Comparison of ENCODE assay signal across 16 cellular contexts in genomic region chr21:14836950-14837349, GRCh38.
"Had no signal": no experiment of that assay in that cellular context is flagged by ENCODE, and none has a peak within 500 bp of the region (broad histone marks: within the 10 kb centered on the region; RNA-seq: fewer than 3 reads in every experiment).

No MANE protein-coding gene starts in this region.

- H3K4me3 ChIP-seq: breast epithelium, left ventricle myocardium inferior, mucosa of descending colon, pancreas, spleen, tibial nerve had no signal

- ATAC-seq: effector memory CD8-positive, alpha-beta T cell; mucosa of descending colon; naive thymus-derived CD4-positive, alpha-beta T cell; pancreas; sciatic nerve had no signal

- H3K27me3 ChIP-seq: breast epithelium, pancreas, spleen, tibial nerve had no signal

- H3K36me3 ChIP-seq: breast epithelium, left ventricle myocardium inferior, pancreas, spleen, tibial nerve had no signal

- FAIRE-seq: pancreas had no signal

- H3K9me3 ChIP-seq: breast epithelium, left ventricle myocardium inferior, mucosa of descending colon, pancreas, tibial nerve had no signal

- H3K27ac ChIP-seq: breast epithelium, left ventricle myocardium inferior, pancreas, spleen, tibial nerve had no signal

- H3K4me1 ChIP-seq: breast epithelium, left ventricle myocardium inferior, pancreas, spleen, tibial nerve had no signal

- DNase-seq: activated CD4-positive, alpha-beta memory T cell treated with anti-CD3 and anti-CD28 coated beads for 36 hours; activated CD4-positive, CD25-positive, alpha-beta regulatory T cell treated with anti-CD3 and anti-CD28 coated beads, Interleukin-2, amount 50 U/mL, for 72 hours; activated effector memory CD4-positive, alpha-beta T cell treated with anti-CD3 and anti-CD28 coated beads, Interleukin-2, amount 50 U/mL, for 16 hours; activated T-cell treated with anti-CD3 and anti-CD28 coated beads, Interleukin-2, amount 50 U/mL, for 24 hours; amygdala; dermis blood vessel endothelial cell; effector memory CD8-positive, alpha-beta T cell; left ventricle myocardium inferior; mucosa of descending colon; naive thymus-derived CD4-positive, alpha-beta T cell; pancreas; spleen; T1000 had no signal
